Comparison of ENCODE assay signal across 8 cellular contexts in genomic region chr14:73491256-73491976, GRCh38. TPM values are rescaled to one million over a fixed set of nuclear protein-coding genes. Genes with fewer than 3 reads are reported as not detected.
DNase-seq lines count a peak whose midpoint lies in the region; ATAC-seq and TF ChIP-seq lines count a peak whose summit lies in the region.

No MANE protein-coding gene starts in this region.

- H3K4me1 Mint-ChIP-seq in activated CD4-positive, alpha-beta memory T cell treated with anti-CD3 and anti-CD28 coated beads, Interleukin-2, amount 10 ng/mL, durations not matched to agents 7 days and 5 days, result peaks cover 45% of the 10 kb centered on the region

- intact Hi-C loops in mucosa of descending colon (cut with DNase I, micrococcal nuclease), result loop anchor here in 1 of 2 donors (10.0 kb wide), 1 partner anchor 143 kb away; no protein-coding TSS in a partner anchor

- H3K36me3 Mint-ChIP-seq in activated CD4-positive, alpha-beta memory T cell treated with anti-CD3 and anti-CD28 coated beads, Interleukin-2, amount 10 ng/mL, durations not matched to agents 7 days and 5 days (ENCODE audit: low read depth), result peaks cover 41% of the 10 kb centered on the region

- peak overlapping the region; percentile 81 for H3K4me3 Mint-ChIP-seq in activated CD4-positive, alpha-beta memory T cell treated with anti-CD3 and anti-CD28 coated beads, Interleukin-2, amount 10 ng/mL, durations not matched to agents 7 days and 5 days

- H3K36me3 ChIP-seq in ectodermal cell (ENCODE audit: control insufficient read depth, insufficient read depth, low read length) (no peaks in the 10 kb centered on the region), mucosa of descending colon (ENCODE audit: low read depth) (no peaks in the 10 kb centered on the region)

- peak overlapping the region; percentile 74 for H3K27ac Mint-ChIP-seq in activated CD4-positive, alpha-beta memory T cell treated with anti-CD3 and anti-CD28 coated beads, Interleukin-2, amount 10 ng/mL, durations not matched to agents 7 days and 5 days

- DNase-seq in SIG-M5 treated with dmso at 0.1 percent for 504 hours (lab: John Stamatoyannopoulos, UW; ENCODE audit: unreplicated experiment) (peak; percentile 62), SIG-M5 (lab: John Stamatoyannopoulos, UW) (no peak), NCI-H345 (lab: John Stamatoyannopoulos, UW) (peak; percentile 68), mucosa of descending colon (peak; percentile 76 to 84 (median 83))
- DNase-seq in activated CD4-positive, alpha-beta memory T cell treated with anti-CD3 and anti-CD28 coated beads, Interleukin-2, amount 10 ng/mL, durations not matched to agents 7 days and 5 days, result peak; percentile 79
- peak; percentile 24 to 40 for DNase-seq in stimulated activated CD8-positive, alpha-beta memory T cell treated with anti-CD3 and anti-CD28 coated beads, Interleukin-4, amount 100 ng/mL, for 4 hours (ENCODE audit: low read depth in 2 of 2, low spot score in 1 of 2)

- peaks cover 10% of the 10 kb centered on the region for H3K4me1 ChIP-seq in ectodermal cell (ENCODE audit: control insufficient read depth, insufficient read depth, low read length)
- peaks cover 24% of the 10 kb centered on the region for H3K4me1 ChIP-seq in mucosa of descending colon (ENCODE audit: low read depth)

- H3K9me3 ChIP-seq in ectodermal cell (ENCODE audit: control insufficient read depth, low read length) (peaks cover 2% of the 10 kb centered on the region), mucosa of descending colon (no peaks in the 10 kb centered on the region)

- WGBS in ectodermal cell, 2 experiments, result 1% methylated on average over 90 of the region's 90 CpGs

- TF ChIP-seq CTCF in mucosa of descending colon (IDR thresholded peaks at IDR 0.05), result no peak

- no peaks in the 10 kb centered on the region for H3K27me3 ChIP-seq in ectodermal cell (ENCODE audit: control insufficient read depth, insufficient read depth, low read length, poor library complexity, severe bottlenecking)

- ATAC-seq in HG03045 (IDR thresholded peaks at IDR 0.05; ENCODE audit: unreplicated experiment) (peak; percentile 49), mucosa of descending colon (peak; percentile 83)

- H3K27me3 Mint-ChIP-seq in activated CD4-positive, alpha-beta memory T cell treated with anti-CD3 and anti-CD28 coated beads, Interleukin-2, amount 10 ng/mL, durations not matched to agents 7 days and 5 days, result peaks cover 12% of the 10 kb centered on the region

- H3K4me3 ChIP-seq in ectodermal cell (ENCODE audit: insufficient read depth, low read depth, low read length) (peak overlapping the region; percentile 71), mucosa of descending colon (peak overlapping the region; percentile 65)

- CTCF ChIA-PET in activated CD4-positive, alpha-beta memory T cell treated with anti-CD3 and anti-CD28 coated beads, Interleukin-2, amount 10 ng/mL, durations not matched to agents 7 days and 5 days (lab: Charles Lee), result interaction anchor here (0.8 to 2.5 kb wide), 7 partner anchors 9 to 196 kb away, joined by 3 to 11 read pairs (median 6); partner anchors contain the start of gene ACOT2

- H3K9me3 Mint-ChIP-seq in activated CD4-positive, alpha-beta memory T cell treated with anti-CD3 and anti-CD28 coated beads, Interleukin-2, amount 10 ng/mL, durations not matched to agents 7 days and 5 days, result no peaks in the 10 kb centered on the region

- peak overlapping the region; percentile 81 for H3K27ac ChIP-seq in ectodermal cell (ENCODE audit: insufficient read depth, low read depth, low read length, poor library complexity, severe bottlenecking)

- POLR2A ChIA-PET in activated CD4-positive, alpha-beta memory T cell treated with anti-CD3 and anti-CD28 coated beads, Interleukin-2, amount 10 ng/mL, durations not matched to agents 7 days and 5 days (lab: Charles Lee), result interaction anchor here (1.0 to 2.4 kb wide), 30 partner anchors 8 to 465 kb away, joined by 3 to 44 read pairs (median 6); partner anchors contain the start of genes ACOT2, ACOT4, ACOT6 and DNAL1

RNA-seq across cellular contexts. Expression of gene RIOX1, which starts 0.7 kb away (rescaled TPM):
- total RNA-seq in activated CD4-positive, alpha-beta memory T cell treated with anti-CD3 and anti-CD28 coated beads, Interleukin-2, amount 10 ng/mL, durations not matched to agents 7 days and 5 days, result 10 to 100 TPM; 17.9 to 19.4 TPM
- 18.7 TPM for polyA plus RNA-seq in ectodermal cell (2013, experiment 1 of 4)
- 18.3 TPM for polyA plus RNA-seq in ectodermal cell (2013, experiment 2 of 4)
- polyA plus RNA-seq in ectodermal cell (2013, experiment 3 of 4), result 17.0 TPM
- polyA plus RNA-seq in ectodermal cell (2013, experiment 4 of 4), result 17.6 TPM
- total RNA-seq in mucosa of descending colon, result 10 to 100 TPM in 2 of 3 donors, 1 to 10 TPM in 1; 7.9 to 11.7 (median 10.1) TPM

RNA-seq across cellular contexts. Expression of gene NUMB, which starts 33.1 kb away (rescaled TPM):
- total RNA-seq in activated CD4-positive, alpha-beta memory T cell treated with anti-CD3 and anti-CD28 coated beads, Interleukin-2, amount 10 ng/mL, durations not matched to agents 7 days and 5 days, result 10 to 100 TPM; 44.5 to 46.4 TPM
- 55.1 TPM for polyA plus RNA-seq in ectodermal cell (2013, experiment 1 of 4)
- polyA plus RNA-seq in ectodermal cell (2013, experiment 2 of 4), result 48.1 TPM
- polyA plus RNA-seq in ectodermal cell (2013, experiment 3 of 4), result 37.0 TPM
- 46.4 TPM for polyA plus RNA-seq in ectodermal cell (2013, experiment 4 of 4)
- 100 to 1,000 TPM in 2 of 3 donors, 10 to 100 TPM in 1; 98.5 to 115 (median 112) TPM for total RNA-seq in mucosa of descending colon

RNA-seq across cellular contexts. Expression of gene ACOT1, which starts 45.5 kb away (rescaled TPM):
- 1 to 10 TPM; 2.2 to 2.9 TPM for total RNA-seq in activated CD4-positive, alpha-beta memory T cell treated with anti-CD3 and anti-CD28 coated beads, Interleukin-2, amount 10 ng/mL, durations not matched to agents 7 days and 5 days
- 1.2 TPM for polyA plus RNA-seq in ectodermal cell (2013, experiment 1 of 4)
- 0.73 TPM for polyA plus RNA-seq in ectodermal cell (2013, experiment 2 of 4)
- polyA plus RNA-seq in ectodermal cell (2013, experiment 3 of 4), result 1.2 TPM
- polyA plus RNA-seq in ectodermal cell (2013, experiment 4 of 4), result 1.3 TPM
- 1 to 10 TPM; 6.6 to 8.7 (median 8.3) TPM for total RNA-seq in mucosa of descending colon
